ENCODE assay signal across 20 cellular contexts in the genomic region with DNA sequence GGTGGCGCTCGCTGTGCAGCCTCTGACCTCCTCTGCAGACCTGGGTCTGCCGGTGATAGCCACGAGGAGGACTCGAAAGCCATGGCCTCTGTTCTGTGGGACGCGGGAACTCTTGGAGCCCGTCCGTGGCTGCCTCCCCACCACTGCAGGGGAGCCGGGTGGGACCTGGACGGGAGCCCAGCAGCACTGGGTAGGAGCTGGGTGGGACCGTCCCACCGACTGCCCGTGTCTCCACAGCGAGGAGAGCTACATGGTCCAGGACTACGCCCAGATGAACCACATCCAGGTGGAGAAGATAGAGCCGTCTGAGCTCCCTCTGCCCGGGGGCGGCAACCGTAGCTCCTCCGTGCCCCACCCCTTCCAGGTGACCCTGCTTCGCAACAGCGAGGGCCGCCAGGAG. TPM values are rescaled to one million over a fixed set of nuclear protein-coding genes. Genes with fewer than 3 reads are reported as not detected.
A peak's percentile ranks its signal among the peaks of the same experiment; 100 is the strongest.
DNase-seq lines count a peak whose midpoint lies in the region; ATAC-seq and TF ChIP-seq lines count a peak whose summit lies in the region.
"Had no signal": no experiment of that assay in that cellular context is flagged by ENCODE, and none has a peak within 500 bp of the region (broad histone marks: within the 10 kb centered on the region; RNA-seq: fewer than 3 reads in every experiment).

No MANE protein-coding gene starts in this region.

- no peak overlapping the region for H3K27ac ChIP-seq in BLaER1
- H3K27ac ChIP-seq in RWPE1 = peak overlapping the region; percentile 20; the same call in 1 of the 2 replicates
- no peak overlapping the region for H3K27ac ChIP-seq in trophoblast cell (ENCODE audit: low read depth, low read length)

- no peak overlapping the region for H2AK5ac ChIP-seq in trophoblast cell (ENCODE audit: low read length)

- no peak for ATAC-seq in HG03175 (IDR thresholded peaks at IDR 0.05; ENCODE audit: unreplicated experiment)
- ATAC-seq: GM12878, GM23338, HCT116 had no signal

- H3K9me3 ChIP-seq in BLaER1 (no peaks in the 10 kb centered on the region), trophoblast cell (ENCODE audit: insufficient read depth, low read depth, low read length) (peaks cover 3% of the 10 kb centered on the region)
- H3K9me3 ChIP-seq: Caco-2 had no signal

- no peak overlapping the region for H3K23ac ChIP-seq in trophoblast cell (ENCODE audit: low read length)

- DNase-seq in EH (ENCODE audit: low read depth) = peak; percentile 12
- DNase-seq in RWPE1 (ENCODE audit: low spot score) = no peak
- DNase-seq in trophoblast cell = peak; percentile 18 to 25
- no peak for DNase-seq in NCI-H524 (lab: John Stamatoyannopoulos, UW)
- DNase-seq in stimulated activated CD4-positive, alpha-beta T cell treated with anti-CD3 and anti-CD28 coated beads, Interleukin-1b, Interleukin-23, amount 100 ng/mL, for 48 hours = no peak
- DNase-seq: C1 segment of cervical spinal cord; Caco-2; CD4-positive, alpha-beta memory T cell; DMS153; DND-41; EL; GDM1; H9; HFFc6 had no signal

- H3K27me3 ChIP-seq in BLaER1 (peaks cover 25% of the 10 kb centered on the region), trophoblast cell (ENCODE audit: insufficient read depth, low read length) (no peaks in the 10 kb centered on the region)

- H3K4me1 ChIP-seq in BLaER1 = peaks cover 48% of the 10 kb centered on the region
- peaks cover 4 to 6% of the 10 kb centered on the region in 2 experiments for H3K4me1 ChIP-seq in trophoblast cell (ENCODE audit: control insufficient read depth in 1 of 2, insufficient read depth in 2 of 2, low read length in 2 of 2)
- H3K4me1 ChIP-seq: Caco-2 had no signal

- H3K4ac ChIP-seq in trophoblast cell (ENCODE audit: low read depth, low read length) = no peak overlapping the region

- POLR2A ChIA-PET in RWPE1 (lab: Yijun Ruan, JAX; ENCODE audit: low non-redundant PET) = interaction anchor here (0.6 kb wide), 1 partner anchor 166 kb away, joined by 3 read pairs; no protein-coding TSS in a partner anchor

- no peaks in the 10 kb centered on the region for H3K79me2 ChIP-seq in trophoblast cell (ENCODE audit: control insufficient read depth, insufficient read depth, low read length, poor library complexity)

- no peak overlapping the region for H4K8ac ChIP-seq in trophoblast cell (ENCODE audit: low read depth, low read length)

- no peak overlapping the region for H4K91ac ChIP-seq in trophoblast cell (ENCODE audit: low read depth, low read length)

- CTCF ChIA-PET in RWPE1 (lab: Yijun Ruan, JAX) = interaction anchor here (1.7 kb wide), 1 partner anchor 25 kb away, joined by 8 read pairs; no protein-coding TSS in a partner anchor

- no peak overlapping the region for H3K9ac ChIP-seq in BLaER1
- no peak overlapping the region for H3K9ac ChIP-seq in trophoblast cell (ENCODE audit: low read length)

- no CpG with 5 or more reads among the region's 24 CpGs for WGBS in trophoblast cell (ENCODE audit: extremely low coverage, insufficient coverage, insufficient read length)

- no peak overlapping the region for H3K4me3 ChIP-seq in BLaER1
- no peak overlapping the region for H3K4me3 ChIP-seq in trophoblast cell (ENCODE audit: low read depth, low read length)
- H3K4me3 ChIP-seq: GM12878, GM23338 had no signal

- no peak overlapping the region for H2BK5ac ChIP-seq in trophoblast cell (ENCODE audit: low read depth, low read length, poor library complexity)

- no peak overlapping the region for H4K12ac ChIP-seq in trophoblast cell (ENCODE audit: low read depth, low read length)

- no peak overlapping the region for H2BK12ac ChIP-seq in trophoblast cell (ENCODE audit: low read length)

- no peak overlapping the region for H3K14ac ChIP-seq in trophoblast cell (ENCODE audit: low read length)

- no peak overlapping the region for H2BK120ac ChIP-seq in trophoblast cell (ENCODE audit: insufficient read depth, low read length, poor library complexity)

- H3K4me2 ChIP-seq in BLaER1 (peak overlapping the region; percentile 47; the same call in 1 of the 2 replicates), trophoblast cell (ENCODE audit: low read length) (no peak overlapping the region)
- H3K4me2 ChIP-seq: GM23338 had no signal

- H2AFZ ChIP-seq in trophoblast cell (ENCODE audit: insufficient read depth, low read length, poor library complexity) = no peak overlapping the region
- H2AFZ ChIP-seq: GM23338 had no signal

- H3K36me3 ChIP-seq in BLaER1 (no peaks in the 10 kb centered on the region), trophoblast cell (ENCODE audit: control insufficient read depth in 1 of 2, insufficient read depth in 2 of 2, low read length in 2 of 2) (peaks cover 4 to 5% of the 10 kb centered on the region in 2 experiments)

- no peaks in the 10 kb centered on the region for H3K79me1 ChIP-seq in trophoblast cell (ENCODE audit: low read length)

- H4K20me1 ChIP-seq in BLaER1 = peaks cover 40% of the 10 kb centered on the region

- no peak overlapping the region for H3K18ac ChIP-seq in trophoblast cell (ENCODE audit: low read length)

- TF ChIP-seq CTCF in RWPE1 (conservative IDR thresholded peaks at IDR 0.05; ENCODE audit: low read depth) = no peak

RNA-seq across cellular contexts. Expression of a gene that starts 23.7 kb away (rescaled TPM):
- 6.2 and 6.3 TPM in 2 replicates for polyA plus RNA-seq in trophoblast cell (2013)
- polyA plus RNA-seq: AG04450, GM12878 had no signal

Comparison
In these comparisons a context has a peak if more than half of its experiments do, and no peak if none do; other contexts are left out.
1. DNase-seq: peak in EH (single experiment) and trophoblast cell (2 of 2); none in RWPE1 (single experiment), NCI-H524 (0 of 2) and stimulated activated CD4-positive, alpha-beta T cell treated with anti-CD3 and anti-CD28 coated beads, Interleukin-1b, Interleukin-23, amount 100 ng/mL, for 48 hours (single experiment).